16 cellular contexts compared by ENCODE assay signal in the genomic region with DNA sequence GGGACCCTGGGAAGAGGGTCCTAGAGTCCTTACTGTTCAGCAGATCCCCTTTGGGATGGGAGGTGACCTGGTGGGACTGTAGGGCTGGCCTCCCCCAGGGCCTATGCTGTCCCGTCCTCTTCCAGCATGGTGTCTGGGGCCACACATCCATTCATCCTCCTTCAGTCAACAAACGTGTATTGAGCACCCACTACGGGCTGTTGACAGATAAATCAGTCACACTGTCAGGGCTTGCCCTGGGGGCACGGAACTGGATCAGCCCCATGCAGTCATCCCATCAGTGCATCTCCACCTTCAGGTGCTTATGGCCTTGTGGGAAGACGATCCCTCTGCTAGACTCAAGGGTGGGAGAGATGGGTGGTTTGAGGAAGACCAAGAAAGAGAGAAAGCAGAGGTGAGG. TPM values are rescaled to one million over a fixed set of nuclear protein-coding genes. Genes with fewer than 3 reads are reported as not detected.
"Had no signal": no experiment of that assay in that cellular context is flagged by ENCODE, and none has a peak within 500 bp of the region (broad histone marks: within the 10 kb centered on the region; RNA-seq: fewer than 3 reads in every experiment).

No MANE protein-coding gene starts in this region.

- H3K4me1 ChIP-seq: thyroid gland had no signal

- H3K9me3 ChIP-seq: suprapubic skin, thyroid gland had no signal

- H3K4me3 ChIP-seq: hepatocyte, sigmoid colon, skin epidermis, suprapubic skin, thyroid gland had no signal

- H3K4me3 Mint-ChIP-seq: dendritic cell treated with granulocyte-macrophage colony-stimulating factor and Interleukin-4, amounts not matched to agents 40 ng/mL and 50 ng/mL, for 4 days; effector memory CD8-positive, alpha-beta T cell; naive thymus-derived CD4-positive, alpha-beta T cell; type B pancreatic cell had no signal

- H3K27ac ChIP-seq: hepatocyte, sigmoid colon, skin epidermis, suprapubic skin, thyroid gland had no signal

- H3K27me3 Mint-ChIP-seq: type B pancreatic cell had no signal

- H3K27ac Mint-ChIP-seq: dendritic cell treated with granulocyte-macrophage colony-stimulating factor and Interleukin-4, amounts not matched to agents 40 ng/mL and 50 ng/mL, for 4 days; effector memory CD8-positive, alpha-beta T cell; naive thymus-derived CD4-positive, alpha-beta T cell; type B pancreatic cell had no signal

- H3K4me1 Mint-ChIP-seq: naive thymus-derived CD4-positive, alpha-beta T cell had no signal

- DNase-seq: effector memory CD8-positive, alpha-beta T cell; erythroblast; foreskin melanocyte; head of caudate nucleus; kidney; mammary epithelial cell; naive thymus-derived CD4-positive, alpha-beta T cell; sigmoid colon; stimulated activated CD4-positive, alpha-beta T cell treated with anti-CD3 and anti-CD28 coated beads, Interleukin-12 subunit alpha, Interleukin-12 subunit beta, amount 100 ng/mL, for 4 hours; stimulated activated naive CD8-positive, alpha-beta T cell treated with anti-CD3 and anti-CD28 coated beads, Interleukin-15, Interleukin-2, amounts not matched to agents 100 U/mL and 50 U/mL, for 24 hours; thyroid gland had no signal

- H3K9me3 Mint-ChIP-seq: dendritic cell treated with granulocyte-macrophage colony-stimulating factor and Interleukin-4, amounts not matched to agents 40 ng/mL and 50 ng/mL, for 4 days; effector memory CD8-positive, alpha-beta T cell had no signal

- ATAC-seq: effector memory CD8-positive, alpha-beta T cell; naive thymus-derived CD4-positive, alpha-beta T cell; stimulated activated naive CD8-positive, alpha-beta T cell treated with anti-CD3 and anti-CD28 coated beads, Interleukin-15, Interleukin-2, amounts not matched to agents 100 U/mL and 50 U/mL, for 24 hours had no signal

- H3K27me3 ChIP-seq: hepatocyte, sigmoid colon, suprapubic skin, thyroid gland had no signal

RNA-seq across cellular contexts. Expression of a gene that starts 30.2 kb away (rescaled TPM):
- polyA plus RNA-seq: naive thymus-derived CD4-positive, alpha-beta T cell had no signal
